In the genomic region with DNA sequence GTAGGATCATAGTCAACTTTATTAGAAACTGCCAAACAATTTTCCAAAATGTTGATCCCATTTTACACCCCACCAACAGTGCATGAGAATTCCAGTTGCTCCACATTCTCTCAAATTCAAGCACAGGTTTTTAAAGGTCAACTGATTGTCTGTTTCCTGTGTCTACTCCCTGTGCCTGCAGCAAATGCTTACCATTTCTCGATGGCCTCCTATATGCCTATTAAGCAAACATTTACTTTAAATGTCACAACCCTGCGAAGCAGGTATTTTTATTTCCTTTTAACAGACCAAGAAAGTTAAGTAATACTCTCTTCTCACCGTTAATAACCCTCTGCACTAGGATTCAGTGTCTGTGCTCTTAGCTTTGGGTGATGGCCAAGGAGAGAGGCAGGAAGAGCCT, we compare ENCODE assay signal across 28 cellular contexts.
"Had no signal": no experiment of that assay in that cellular context is flagged by ENCODE, and none has a peak within 500 bp of the region (broad histone marks: within the 10 kb centered on the region; RNA-seq: fewer than 3 reads in every experiment).

No MANE protein-coding gene starts in this region.

- H3K27ac ChIP-seq: brain microvascular endothelial cell, coronary artery, dorsolateral prefrontal cortex had no signal

- ATAC-seq: activated CD4-positive, alpha-beta T cell treated with anti-CD3 and anti-CD28 coated beads for 36 hours; activated CD8-positive, alpha-beta T cell treated with anti-CD3 and anti-CD28 coated beads for 36 hours; activated T-cell treated with anti-CD3 and anti-CD28 coated beads, Interleukin-2, amount 50 U/mL, for 4 hours; activated T-helper 17 cell treated with anti-CD3 and anti-CD28 coated beads, Interleukin-2, amount 50 U/mL, for 72 hours; esophagus mucosa; T-helper 17 cell had no signal

- H3K36me3 ChIP-seq: brain microvascular endothelial cell had no signal

- H3K27me3 Mint-ChIP-seq: activated T-helper 17 cell treated with anti-CD3 and anti-CD28 coated beads, Interleukin-2, amount 50 U/mL, for 72 hours; central memory CD8-positive, alpha-beta T cell had no signal

- H3K9me3 Mint-ChIP-seq: activated CD8-positive, alpha-beta T cell treated with anti-CD3 and anti-CD28 coated beads for 36 hours; activated T-cell treated with anti-CD3 and anti-CD28 coated beads, Interleukin-2, amount 50 U/mL, for 4 hours; activated T-helper 17 cell treated with anti-CD3 and anti-CD28 coated beads, Interleukin-2, amount 50 U/mL, for 72 hours; dendritic cell treated with granulocyte-macrophage colony-stimulating factor and Interleukin-4, amounts not matched to agents 40 ng/mL and 50 ng/mL, for 4 days; endodermal cell had no signal

- H3K27me3 ChIP-seq: brain microvascular endothelial cell had no signal

- DNase-seq: activated CD4-positive, alpha-beta T cell treated with anti-CD3 and anti-CD28 coated beads for 36 hours; activated CD4-positive, alpha-beta T cell treated with anti-CD3 and anti-CD28 coated beads, Interleukin-2, amount 50 U/mL, for 1 hour; activated CD4-positive, alpha-beta T cell treated with anti-CD3 and anti-CD28 coated beads, Interleukin-2, amount 50 U/mL, for 48 hours; activated CD4-positive, CD25-positive, alpha-beta regulatory T cell; activated CD4-positive, CD25-positive, alpha-beta regulatory T cell treated with anti-CD3 and anti-CD28 coated beads, Interleukin-2, amount 50 U/mL, for 72 hours; activated CD8-positive, alpha-beta memory T cell treated with anti-CD3 and anti-CD28 coated beads for 24 hours; activated CD8-positive, alpha-beta T cell treated with anti-CD3 and anti-CD28 coated beads for 36 hours; activated effector memory CD4-positive, alpha-beta T cell treated with Interleukin-2 at 50 U/mL for 16 hours; activated gamma-delta T cell treated with Interleukin-2 at 50 U/mL for 16 hours; activated naive CD4-positive, alpha-beta T cell treated with anti-CD3 and anti-CD28 coated beads, Interleukin-2, amount 50 U/mL, for 16 hours; activated naive CD4-positive, alpha-beta T cell treated with Interleukin-2 at 50 U/mL for 16 hours; activated T-cell treated with anti-CD3 and anti-CD28 coated beads, Interleukin-2, amount 50 U/mL, for 4 hours; amniotic stem cell; anterior cingulate cortex; brain microvascular endothelial cell; dorsolateral prefrontal cortex; effector memory CD4-positive, alpha-beta T cell; endodermal cell; foreskin fibroblast; head of caudate nucleus; T-helper 1 cell; T-helper 17 cell had no signal

- H3K27ac Mint-ChIP-seq: activated CD4-positive, alpha-beta T cell treated with anti-CD3 and anti-CD28 coated beads for 36 hours; activated CD8-positive, alpha-beta T cell treated with anti-CD3 and anti-CD28 coated beads for 36 hours; activated naive CD8-positive, alpha-beta T cell; activated T-helper 17 cell treated with anti-CD3 and anti-CD28 coated beads, Interleukin-2, amount 50 U/mL, for 72 hours; dendritic cell treated with granulocyte-macrophage colony-stimulating factor and Interleukin-4, amounts not matched to agents 40 ng/mL and 50 ng/mL, for 4 days; endodermal cell; T-helper 17 cell had no signal

- H3K4me3 Mint-ChIP-seq: activated CD4-positive, alpha-beta T cell treated with anti-CD3 and anti-CD28 coated beads for 36 hours; activated CD8-positive, alpha-beta T cell treated with anti-CD3 and anti-CD28 coated beads for 36 hours; activated naive CD8-positive, alpha-beta T cell; activated T-cell treated with anti-CD3 and anti-CD28 coated beads, Interleukin-2, amount 50 U/mL, for 4 hours; activated T-helper 17 cell treated with anti-CD3 and anti-CD28 coated beads, Interleukin-2, amount 50 U/mL, for 72 hours; central memory CD8-positive, alpha-beta T cell; dendritic cell treated with granulocyte-macrophage colony-stimulating factor and Interleukin-4, amounts not matched to agents 40 ng/mL and 50 ng/mL, for 4 days; endodermal cell; T-helper 17 cell had no signal

- H3K4me3 ChIP-seq: coronary artery, dorsolateral prefrontal cortex had no signal

- H3K36me3 Mint-ChIP-seq: activated naive CD8-positive, alpha-beta T cell had no signal

- H3K4me1 Mint-ChIP-seq: activated CD4-positive, alpha-beta T cell treated with anti-CD3 and anti-CD28 coated beads for 36 hours; activated T-helper 17 cell treated with anti-CD3 and anti-CD28 coated beads, Interleukin-2, amount 50 U/mL, for 72 hours; central memory CD8-positive, alpha-beta T cell; endodermal cell; T-helper 17 cell had no signal
